Comparison of ENCODE assay signal across 8 cellular contexts in the genomic region with DNA sequence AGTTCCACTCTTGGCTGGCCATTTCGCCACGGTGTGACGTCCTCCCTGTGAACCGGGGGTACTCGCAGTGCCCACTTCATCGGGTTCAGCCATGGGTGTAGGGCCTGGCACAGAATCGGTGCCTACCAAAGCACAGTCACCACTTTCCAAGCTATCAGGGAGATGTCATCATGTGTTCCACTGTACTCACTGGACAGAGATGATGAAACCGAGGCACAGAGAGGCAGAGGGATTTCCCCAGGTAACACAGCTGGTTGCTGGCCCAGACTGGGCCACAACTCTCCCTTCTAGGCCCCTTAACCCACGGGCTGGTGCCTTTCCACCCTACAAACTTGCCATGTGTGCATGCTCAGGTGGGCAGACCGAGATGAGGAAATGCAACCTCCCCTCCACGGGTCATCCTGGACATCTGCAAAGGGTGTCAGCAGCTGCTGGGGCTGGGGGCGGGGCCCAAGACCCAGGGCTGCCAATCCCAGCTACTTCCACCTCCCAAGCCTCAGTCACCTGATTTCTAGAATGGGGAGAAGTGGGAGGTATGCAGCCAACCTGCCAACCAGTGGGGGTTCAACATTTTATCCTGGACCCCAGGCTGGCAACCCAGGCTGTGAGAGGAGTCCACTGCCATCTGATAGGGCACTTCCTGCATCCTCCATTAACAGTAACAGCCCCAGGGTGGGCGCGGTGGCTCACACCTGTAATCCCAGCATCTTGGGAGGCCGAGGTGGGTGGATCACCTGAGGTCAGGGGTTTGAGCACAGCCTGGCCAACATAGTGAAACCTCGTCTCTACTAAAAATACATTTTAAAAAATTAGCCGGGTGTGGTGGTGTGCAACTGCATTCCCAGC. TPM values are rescaled to one million over a fixed set of nuclear protein-coding genes. Genes with fewer than 3 reads are reported as not detected.
DNase-seq lines count a peak whose midpoint lies in the region; ATAC-seq and TF ChIP-seq lines count a peak whose summit lies in the region.

No MANE protein-coding gene starts in this region.

- H3K36me3 ChIP-seq in mammary epithelial cell (ENCODE audit: insufficient read depth, low read length), result no peaks in the 10 kb centered on the region
- H3K36me3 ChIP-seq in IMR-90 (ENCODE audit: control insufficient read depth, insufficient read depth, low read length), result no peaks in the 10 kb centered on the region
- H3K36me3 ChIP-seq in thyroid gland, result no peaks in the 10 kb centered on the region

- H3K9ac ChIP-seq in mammary epithelial cell (ENCODE audit: insufficient read depth, low read length) (no peak overlapping the region), IMR-90 (ENCODE audit: low read depth, low read length) (no peak overlapping the region)

- H3K79me2 ChIP-seq in mammary epithelial cell (ENCODE audit: insufficient read depth, low read length), result no peaks in the 10 kb centered on the region

- WGBS in mammary epithelial cell (ENCODE audit: low coverage, missing lambda C conversion rate), result 82% methylated on average over 16 of the region's 17 CpGs
- 69% methylated on average over 7 of the region's 17 CpGs; no CpG with 5 or more reads in 1 of the 2 experiments for WGBS in IMR-90 (ENCODE audit: extremely low coverage in 2 of 2, insufficient read length in 1 of 2), 2 experiments
- WGBS in thyroid gland, 2 donors, result 60 to 74% methylated on average over 5 to 15 of the region's 17 CpGs

- CTCF ChIA-PET in MCF 10A (lab: Yijun Ruan, JAX), result interaction anchor here (4.0 kb wide), 1 partner anchor 44 kb away, joined by 16 read pairs; a partner anchor contains a TSS
- CTCF ChIA-PET in mammary epithelial cell (lab: Charles Lee; ENCODE audit: low non-redundant PET), result interaction anchor here (0.6 kb wide), 1 partner anchor 189 kb away, joined by 5 read pairs; no protein-coding TSS in a partner anchor
- CTCF ChIA-PET in IMR-90 (lab: Yijun Ruan, JAX), result no interaction called here

- H3K27ac ChIP-seq in mammary epithelial cell (ENCODE audit: insufficient read depth, low read depth, low read length) (no peak overlapping the region), IMR-90 (ENCODE audit: insufficient read depth, low read length) (no peak overlapping the region), layer of hippocampus (ENCODE audit: low read depth, low read length) (peak overlapping the region; percentile 78), thyroid gland (peak overlapping the region in 2 of 3 donors; percentile 28 to 36), coronary artery (peak overlapping the region in 1 of 2 donors; percentile 78)

- no peak overlapping the region for H3K4ac ChIP-seq in IMR-90 (ENCODE audit: low read depth, low read length)

- H3K79me1 ChIP-seq in IMR-90 (ENCODE audit: low read depth in 1 of 2, low read length in 2 of 2), result no peaks in the 10 kb centered on the region

- no peak for TF ChIP-seq POLR2A in IMR-90 (IDR thresholded peaks at IDR 0.05; ENCODE audit: low read depth, low read length)
- TF ChIP-seq POLR2A in thyroid gland (IDR thresholded peaks at IDR 0.05), result no peak

- no peaks in the 10 kb centered on the region for H3K9me1 ChIP-seq in IMR-90 (ENCODE audit: insufficient read depth, low read length)

- no peak overlapping the region for H2BK5ac ChIP-seq in IMR-90 (ENCODE audit: low read depth, low read length, poor library complexity, severe bottlenecking)

- TF ChIP-seq RAD21 in IMR-90 (IDR thresholded peaks at IDR 0.05; ENCODE audit: low read length), result no peak

- BruUV-seq in MCF 10A (replicated peaks; lab: Mats Ljungman, UMichigan) (no TSS peak), mammary epithelial cell (replicated peaks; lab: Mats Ljungman, UMichigan) (no TSS peak), IMR-90 (replicated peaks; lab: Mats Ljungman, UMichigan) (no TSS peak)

- H3K56ac ChIP-seq in IMR-90 (ENCODE audit: extremely low read depth, insufficient read depth, low read length), result no peak overlapping the region

- no peak overlapping the region for H3K23ac ChIP-seq in IMR-90 (ENCODE audit: low read depth, low read length)

- H2AK5ac ChIP-seq in IMR-90 (ENCODE audit: low read depth, low read length), result no peak overlapping the region

- H3K27me3 ChIP-seq in mammary epithelial cell (ENCODE audit: insufficient read depth, low read length) (no peaks in the 10 kb centered on the region), IMR-90 (ENCODE audit: control insufficient read depth, insufficient read depth, low read length) (peaks cover 11% of the 10 kb centered on the region), layer of hippocampus (ENCODE audit: control insufficient read depth, insufficient read depth, low read length) (no peaks in the 10 kb centered on the region), thyroid gland (no peaks in the 10 kb centered on the region)

- H4K5ac ChIP-seq in IMR-90 (ENCODE audit: low read depth, low read length), result no peak overlapping the region

- H3K9me3 ChIP-seq in mammary epithelial cell (replicated peaks; ENCODE audit: insufficient read depth, low read length) (no peaks in the 10 kb centered on the region), IMR-90 (ENCODE audit: control insufficient read depth, insufficient read depth, low read length) (no peaks in the 10 kb centered on the region), thyroid gland (no peaks in the 10 kb centered on the region)

- H4K91ac ChIP-seq in IMR-90 (ENCODE audit: insufficient read depth, low read depth, low read length), result no peak overlapping the region

- no peaks in the 10 kb centered on the region for H3K4me1 Mint-ChIP-seq in MCF 10A (ENCODE audit: insufficient read depth, unreplicated experiment)

- H3K4me3 ChIP-seq in mammary epithelial cell (replicated peaks in 1 of 3; ENCODE audit: insufficient read depth in 1 of 3, low read depth in 2 of 3, low read length in 3 of 3) (no peak overlapping the region), IMR-90 (ENCODE audit: insufficient read depth, low read depth, low read length) (no peak overlapping the region), thyroid gland (replicated peaks in 1 of 3) (no peak overlapping the region), coronary artery (no peak overlapping the region)

- H2AFZ ChIP-seq in mammary epithelial cell (ENCODE audit: low read depth, low read length) (no peak overlapping the region), IMR-90 (replicated peaks; ENCODE audit: low read length, poor library complexity) (no peak overlapping the region)

- H3K36me3 Mint-ChIP-seq in MCF 10A (ENCODE audit: insufficient read depth, unreplicated experiment), result no peaks in the 10 kb centered on the region

- no peak overlapping the region for H3K4me2 ChIP-seq in mammary epithelial cell (ENCODE audit: insufficient read depth, low read depth, low read length)
- no peak overlapping the region for H3K4me2 ChIP-seq in IMR-90 (ENCODE audit: low read depth, low read length)

- intact Hi-C loops in MCF 10A (cut with micrococcal nuclease) (no loop called here), mammary epithelial cell (cut with micrococcal nuclease) (no loop called here), IMR-90 (cut with micrococcal nuclease) (no loop called here), thyroid gland (cut with DNase I) (no loop called here)

- H3K4me3 Mint-ChIP-seq in MCF 10A (ENCODE audit: unreplicated experiment), result no peak overlapping the region

- H3K9me3 Mint-ChIP-seq in MCF 10A (ENCODE audit: unreplicated experiment), result no peaks in the 10 kb centered on the region

- ATAC-seq in IMR-90 (ENCODE audit: low read depth) (no peak), HG02970 (IDR thresholded peaks at IDR 0.05; ENCODE audit: low FRiP score, unreplicated experiment) (no peak)

- DNase-seq in MCF 10A (ENCODE audit: unreplicated experiment) (peak; percentile 38), mammary epithelial cell (no peak), IMR-90 (no peak), thyroid gland (no peak), coronary artery (ENCODE audit: low spot score) (no peak)
- DNase-seq in activated CD8-positive, alpha-beta memory T cell treated with anti-CD3 and anti-CD28 coated beads, Interleukin-2, amount 50 U/mL, for 48 hours, result peak; percentile 77

- no peak overlapping the region for H2BK120ac ChIP-seq in IMR-90 (ENCODE audit: low read depth, low read length)

- TF ChIP-seq CTCF in MCF 10A (IDR thresholded peaks at IDR 0.05; ENCODE audit: unreplicated experiment) (no peak), mammary epithelial cell (conservative IDR thresholded peaks at IDR 0.05 in 1 of 2, IDR thresholded peaks at IDR 0.05 in 1 of 2; ENCODE audit: extremely low read depth in 1 of 2, insufficient read depth in 1 of 2, low read depth in 1 of 2, low read length in 2 of 2) (no peak), IMR-90 (conservative IDR thresholded peaks at IDR 0.05; ENCODE audit: low read depth, low read length) (no peak), thyroid gland (IDR thresholded peaks at IDR 0.05) (no peak), coronary artery (IDR thresholded peaks at IDR 0.05) (no peak)

- in situ Hi-C loops in mammary epithelial cell (cut with MboI; ENCODE audit: low sequenced_read_pairs in 2 of 2), result no loop called here
- in situ Hi-C loops in IMR-90 (cut with MboI; ENCODE audit: low sequenced_read_pairs), result no loop called here

- H2AK9ac ChIP-seq in IMR-90 (replicated peaks; ENCODE audit: low read depth, low read length, poor library complexity), result no peak overlapping the region

- H2BK15ac ChIP-seq in IMR-90 (ENCODE audit: low read depth, low read length), result no peak overlapping the region

- H4K8ac ChIP-seq in IMR-90 (ENCODE audit: low read depth in 2 of 2, low read length in 2 of 2), result no peak overlapping the region

- H3K27ac Mint-ChIP-seq in MCF 10A (ENCODE audit: low read depth, unreplicated experiment), result peak overlapping the region; percentile 31

- H2BK20ac ChIP-seq in IMR-90 (ENCODE audit: low read depth, low read length), result no peak overlapping the region

- H3K18ac ChIP-seq in IMR-90 (ENCODE audit: low read depth, low read length), result no peak overlapping the region

- dilution Hi-C loops in mammary epithelial cell (cut with HindIII; ENCODE audit: low sequenced_read_pairs), result no loop called here
- dilution Hi-C loops in IMR-90 (cut with HindIII; ENCODE audit: low sequenced_read_pairs, unreplicated experiment), result no loop called here

- H4K20me1 ChIP-seq in mammary epithelial cell (ENCODE audit: insufficient read depth, low read length), result no peaks in the 10 kb centered on the region
- no peaks in the 10 kb centered on the region for H4K20me1 ChIP-seq in IMR-90 (ENCODE audit: insufficient read depth, low read length)

- no peak overlapping the region for H3K14ac ChIP-seq in IMR-90 (replicated peaks; ENCODE audit: low read depth, low read length)

- H3K4me1 ChIP-seq in mammary epithelial cell (ENCODE audit: insufficient read depth, low read length) (peaks cover 2% of the 10 kb centered on the region), IMR-90 (ENCODE audit: control insufficient read depth, insufficient read depth, low read length) (no peaks in the 10 kb centered on the region), thyroid gland (peaks cover 0 to 19% of the 10 kb centered on the region in 2 donors)

- H3K27me3 Mint-ChIP-seq in MCF 10A (ENCODE audit: insufficient read depth, unreplicated experiment), result no peaks in the 10 kb centered on the region

- POLR2A ChIA-PET in MCF 10A (lab: Yijun Ruan, JAX), result interaction anchor here (0.8 kb wide), 1 partner anchor 39 kb away, joined by 3 read pairs; no protein-coding TSS in a partner anchor
- POLR2A ChIA-PET in IMR-90 (lab: Charles Lee; ENCODE audit: unreplicated experiment), result no interaction called here

RNA-seq across cellular contexts. Expression of a gene that starts 0.9 kb away (rescaled TPM):
- total RNA-seq in MCF 10A (2022) (not detected in 2 replicates), mammary epithelial cell (under 1 TPM; under 0.01 to 0.19 TPM), IMR-90 (2012; rRNA removed) (under 0.01 and 0.28 TPM in 2 replicates), thyroid gland (10 to 100 TPM; 10.0 to 24.9 (median 18.2) TPM)
- polyA plus RNA-seq in mammary epithelial cell (0.08 TPM), IMR-90 (2012; rRNA removed) (0.22 and 0.24 TPM in 2 replicates)
- polyA minus RNA-seq in mammary epithelial cell, result not detected
- polyA plus RNA-seq in IMR-90 (2012; cell fraction: cytosol; rRNA removed), result 0.06 and 0.38 TPM in 2 replicates
- polyA plus RNA-seq in IMR-90 (2012; cell fraction: nucleus; rRNA removed; ENCODE audit: low replicate concordance), result 0.05 and 0.29 TPM in 2 replicates

RNA-seq across cellular contexts. Expression of a gene that starts 6.5 kb away (rescaled TPM):
- total RNA-seq in MCF 10A (2022) (62.1 and 84.0 TPM in 2 replicates), mammary epithelial cell (10 to 100 TPM; 63.5 to 71.6 TPM), IMR-90 (2012; rRNA removed) (28.9 and 30.3 TPM in 2 replicates), thyroid gland (10 to 100 TPM; 47.5 to 85.2 (median 78.3) TPM)
- polyA plus RNA-seq in mammary epithelial cell (73.8 TPM), IMR-90 (2012; rRNA removed) (49.9 and 52.1 TPM in 2 replicates)
- 66.3 TPM for polyA minus RNA-seq in mammary epithelial cell
- 34.4 and 54.3 TPM in 2 replicates for polyA plus RNA-seq in IMR-90 (2012; cell fraction: cytosol; rRNA removed)
- 140 and 177 TPM in 2 replicates for polyA plus RNA-seq in IMR-90 (2012; cell fraction: nucleus; rRNA removed; ENCODE audit: low replicate concordance)

RNA-seq across cellular contexts. Expression of a gene that starts 23.3 kb away (rescaled TPM):
- 130 and 131 TPM in 2 replicates for total RNA-seq in MCF 10A (2022)
- 10 to 100 TPM; 59.5 to 85.8 TPM for total RNA-seq in mammary epithelial cell
- 56.0 TPM for polyA plus RNA-seq in mammary epithelial cell
- polyA minus RNA-seq in mammary epithelial cell, result 43.0 TPM
- 43.9 and 45.5 TPM in 2 replicates for total RNA-seq in IMR-90 (2012; rRNA removed)
- 71.5 and 75.7 TPM in 2 replicates for polyA plus RNA-seq in IMR-90 (2012; rRNA removed)
- polyA plus RNA-seq in IMR-90 (2012; cell fraction: cytosol; rRNA removed), result 39.9 and 56.3 TPM in 2 replicates
- polyA plus RNA-seq in IMR-90 (2012; cell fraction: nucleus; rRNA removed; ENCODE audit: low replicate concordance), result 94.7 and 201 TPM in 2 replicates
- 10 to 100 TPM; 58.5 to 78.0 (median 62.1) TPM for total RNA-seq in thyroid gland

RNA-seq across cellular contexts. Expression of a gene that starts 44.3 kb away (rescaled TPM):
- total RNA-seq in MCF 10A (2022) (8.4 and 11.3 TPM in 2 replicates), mammary epithelial cell (10 to 100 TPM in 1 of 2 donors, 1 to 10 TPM in 1; 4.0 to 13.2 TPM), IMR-90 (2012; rRNA removed) (0.90 and 1.1 TPM in 2 replicates), thyroid gland (10 to 100 TPM in 3 of 4 donors, 1 to 10 TPM in 1; 8.9 to 23.1 (median 14.2) TPM)
- polyA plus RNA-seq in mammary epithelial cell (10.3 TPM), IMR-90 (2012; rRNA removed) (12.5 and 12.9 TPM in 2 replicates)
- polyA minus RNA-seq in mammary epithelial cell, result 5.6 TPM
- polyA plus RNA-seq in IMR-90 (2012; cell fraction: cytosol; rRNA removed), result 10.1 and 16.2 TPM in 2 replicates
- 10.8 and 25.9 TPM in 2 replicates for polyA plus RNA-seq in IMR-90 (2012; cell fraction: nucleus; rRNA removed; ENCODE audit: low replicate concordance)

Comparison
In these comparisons a context has a peak if more than half of its experiments do, and no peak if none do; other contexts are left out.
1. DNase-seq: peak in MCF 10A (single experiment) and activated CD8-positive, alpha-beta memory T cell treated with anti-CD3 and anti-CD28 coated beads, Interleukin-2, amount 50 U/mL, for 48 hours (single experiment); none in mammary epithelial cell (single experiment), IMR-90 (single experiment), thyroid gland (0 of 2) and coronary artery (single experiment).
2. H3K27ac ChIP-seq: peak in layer of hippocampus (single experiment) and thyroid gland (2 of 3); none in mammary epithelial cell (single experiment) and IMR-90 (single experiment).